ENCODE assay signal across 16 cellular contexts in genomic region chr12:121373748-121374147, GRCh38. TPM values are rescaled to one million over a fixed set of nuclear protein-coding genes. Genes with fewer than 3 reads are reported as not detected.
DNase-seq lines count a peak whose midpoint lies in the region; ATAC-seq and TF ChIP-seq lines count a peak whose summit lies in the region.
"Had no signal": no experiment of that assay in that cellular context is flagged by ENCODE, and none has a peak within 500 bp of the region (broad histone marks: within the 10 kb centered on the region; RNA-seq: fewer than 3 reads in every experiment).

No MANE protein-coding gene starts in this region.

- CTCF ChIA-PET in activated CD8-positive, alpha-beta memory T cell treated with anti-CD3 and anti-CD28 coated beads, Interleukin-2, amount 10 ng/mL, durations not matched to agents 7 days and 5 days (lab: Charles Lee), result interaction anchor here (0.5 to 1.2 kb wide), 2 partner anchors 36 to 1199 kb away, joined by 3 read pairs; no protein-coding TSS in a partner anchor

- H3K27ac Mint-ChIP-seq in activated CD8-positive, alpha-beta memory T cell treated with anti-CD3 and anti-CD28 coated beads, Interleukin-2, amount 10 ng/mL, durations not matched to agents 7 days and 5 days, result no peak overlapping the region
- H3K27ac Mint-ChIP-seq in immature natural killer cell, result no peak overlapping the region
- no peak overlapping the region for H3K27ac Mint-ChIP-seq in natural killer cell
- H3K27ac Mint-ChIP-seq in stimulated activated naive B cell treated with anti-CD40 and anti-IgM and Interleukin-4, amounts not matched to agents 10 μg/mL and 1 μg/mL and 100 μg/mL, for 72 hours, result no peak overlapping the region
- H3K27ac Mint-ChIP-seq: B cell; CD4-positive, alpha-beta T cell; CD8-positive, alpha-beta T cell had no signal

- no peaks in the 10 kb centered on the region for H3K9me3 Mint-ChIP-seq in activated CD8-positive, alpha-beta memory T cell treated with anti-CD3 and anti-CD28 coated beads, Interleukin-2, amount 10 ng/mL, durations not matched to agents 7 days and 5 days (ENCODE audit: low read depth)
- H3K9me3 Mint-ChIP-seq in immature natural killer cell (no peaks in the 10 kb centered on the region), natural killer cell (no peaks in the 10 kb centered on the region)
- peaks cover 0 to 7% of the 10 kb centered on the region in 2 donors for H3K9me3 Mint-ChIP-seq in stimulated activated naive B cell treated with anti-CD40 and anti-IgM and Interleukin-4, amounts not matched to agents 10 μg/mL and 1 μg/mL and 100 μg/mL, for 72 hours
- H3K9me3 Mint-ChIP-seq: CD4-positive, alpha-beta T cell; CD8-positive, alpha-beta T cell had no signal

- intact Hi-C loops in natural killer cell (cut with micrococcal nuclease), result no loop called here

- peaks cover 6% of the 10 kb centered on the region for H3K27me3 Mint-ChIP-seq in activated CD8-positive, alpha-beta memory T cell treated with anti-CD3 and anti-CD28 coated beads, Interleukin-2, amount 10 ng/mL, durations not matched to agents 7 days and 5 days
- H3K27me3 Mint-ChIP-seq in immature natural killer cell (ENCODE audit: low read depth in 3 of 3) (peaks cover 0 to 5% (median 4%) of the 10 kb centered on the region in 3 donors), natural killer cell (ENCODE audit: low read depth in 2 of 2) (peaks cover 0 to 2% of the 10 kb centered on the region in 2 donors)
- H3K27me3 Mint-ChIP-seq in stimulated activated naive B cell treated with anti-CD40 and anti-IgM and Interleukin-4, amounts not matched to agents 10 μg/mL and 1 μg/mL and 100 μg/mL, for 72 hours, result peaks cover 0 to 5% of the 10 kb centered on the region in 2 donors

- H3K4me3 Mint-ChIP-seq in activated CD8-positive, alpha-beta memory T cell treated with anti-CD3 and anti-CD28 coated beads, Interleukin-2, amount 10 ng/mL, durations not matched to agents 7 days and 5 days, result no peak overlapping the region
- peak overlapping the region in 4 of 5 donors; percentile 12 to 38 (median 21) for H3K4me3 Mint-ChIP-seq in immature natural killer cell
- no peak overlapping the region for H3K4me3 Mint-ChIP-seq in natural killer cell
- no peak overlapping the region for H3K4me3 Mint-ChIP-seq in stimulated activated naive B cell treated with anti-CD40 and anti-IgM and Interleukin-4, amounts not matched to agents 10 μg/mL and 1 μg/mL and 100 μg/mL, for 72 hours
- H3K4me3 Mint-ChIP-seq: B cell; CD4-positive, alpha-beta T cell; CD8-positive, alpha-beta T cell had no signal

- TF ChIP-seq CTCF in natural killer cell (IDR thresholded peaks at IDR 0.05), result no peak

- peak; percentile 20 for ATAC-seq in activated CD8-positive, alpha-beta memory T cell treated with anti-CD3 and anti-CD28 coated beads, Interleukin-2, amount 10 ng/mL, durations not matched to agents 7 days and 5 days
- ATAC-seq in natural killer cell, result peak; percentile 64 to 86 (median 81)
- ATAC-seq in stimulated activated naive B cell treated with anti-CD40 and anti-IgM and Interleukin-4, amounts not matched to agents 10 μg/mL and 1 μg/mL and 100 μg/mL, for 72 hours (replicated peaks), result no peak
- ATAC-seq: A549; CD8-positive, alpha-beta T cell had no signal

- no peaks in the 10 kb centered on the region for H3K36me3 Mint-ChIP-seq in activated CD8-positive, alpha-beta memory T cell treated with anti-CD3 and anti-CD28 coated beads, Interleukin-2, amount 10 ng/mL, durations not matched to agents 7 days and 5 days
- H3K36me3 Mint-ChIP-seq in immature natural killer cell (peaks cover 0 to under 1% (median 0%) of the 10 kb centered on the region in 3 donors), natural killer cell (no peaks in the 10 kb centered on the region)
- no peaks in the 10 kb centered on the region for H3K36me3 Mint-ChIP-seq in stimulated activated naive B cell treated with anti-CD40 and anti-IgM and Interleukin-4, amounts not matched to agents 10 μg/mL and 1 μg/mL and 100 μg/mL, for 72 hours
- H3K36me3 Mint-ChIP-seq: CD8-positive, alpha-beta T cell had no signal

- H3K4me1 Mint-ChIP-seq in activated CD8-positive, alpha-beta memory T cell treated with anti-CD3 and anti-CD28 coated beads, Interleukin-2, amount 10 ng/mL, durations not matched to agents 7 days and 5 days, result peaks cover 2% of the 10 kb centered on the region
- H3K4me1 Mint-ChIP-seq in immature natural killer cell (peaks cover 0 to 8% of the 10 kb centered on the region in 2 donors), natural killer cell (no peaks in the 10 kb centered on the region)
- no peaks in the 10 kb centered on the region for H3K4me1 Mint-ChIP-seq in stimulated activated naive B cell treated with anti-CD40 and anti-IgM and Interleukin-4, amounts not matched to agents 10 μg/mL and 1 μg/mL and 100 μg/mL, for 72 hours
- H3K4me1 Mint-ChIP-seq: B cell had no signal

- DNase-seq in activated CD8-positive, alpha-beta memory T cell treated with anti-CD3 and anti-CD28 coated beads, Interleukin-2, amount 10 ng/mL, durations not matched to agents 7 days and 5 days, result no peak
- DNase-seq in activated CD8-positive, alpha-beta memory T cell treated with anti-CD3 and anti-CD28 coated beads, Interleukin-2, amount 50 U/mL, for 48 hours, result no peak
- DNase-seq in immature natural killer cell (peak; percentile 20 to 41 (median 37)), natural killer cell (no peak), SW480 (ENCODE audit: low spot score) (no peak), NCI-H128 (lab: John Stamatoyannopoulos, UW; ENCODE audit: unreplicated experiment) (no peak)
- no peak for DNase-seq in stimulated activated naive B cell treated with anti-CD40 and anti-IgM and Interleukin-4, amounts not matched to agents 10 μg/mL and 1 μg/mL and 100 μg/mL, for 72 hours
- DNase-seq: AML-193; Caco-2; Calu3; CD4-positive, alpha-beta T cell; CD8-positive, alpha-beta T cell; DMS79 treated with DMSO at 0.1 percent for 48 hours; GF-D8 had no signal

RNA-seq across cellular contexts. Expression of gene ANAPC5, which starts 21.5 kb away (rescaled TPM):
- total RNA-seq in activated CD8-positive, alpha-beta memory T cell treated with anti-CD3 and anti-CD28 coated beads, Interleukin-2, amount 10 ng/mL, durations not matched to agents 7 days and 5 days, result 100 to 1,000 TPM; 138 to 157 TPM
- 100 to 1,000 TPM; 150 to 248 (median 157) TPM for polyA plus RNA-seq in immature natural killer cell
- total RNA-seq in natural killer cell, result 100 to 1,000 TPM; 134 to 171 (median 163) TPM

RNA-seq across cellular contexts. Expression of gene RNF34, which starts 26.2 kb away (rescaled TPM):
- total RNA-seq in activated CD8-positive, alpha-beta memory T cell treated with anti-CD3 and anti-CD28 coated beads, Interleukin-2, amount 10 ng/mL, durations not matched to agents 7 days and 5 days, result 100 to 1,000 TPM in 1 of 2 experiments, 10 to 100 TPM in 1; 96.1 to 102 TPM
- 10 to 100 TPM; 31.8 to 73.9 (median 57.9) TPM for polyA plus RNA-seq in immature natural killer cell
- total RNA-seq in natural killer cell, result 10 to 100 TPM; 62.3 to 78.4 (median 73.4) TPM

Comparison
In these comparisons a context has a peak if more than half of its experiments do, and no peak if none do; other contexts are left out.
1. ATAC-seq: peak in activated CD8-positive, alpha-beta memory T cell treated with anti-CD3 and anti-CD28 coated beads, Interleukin-2, amount 10 ng/mL, durations not matched to agents 7 days and 5 days (single experiment) and natural killer cell (3 of 3); none in stimulated activated naive B cell treated with anti-CD40 and anti-IgM and Interleukin-4, amounts not matched to agents 10 μg/mL and 1 μg/mL and 100 μg/mL, for 72 hours (0 of 2).
2. DNase-seq: peak in immature natural killer cell (3 of 3); none in activated CD8-positive, alpha-beta memory T cell treated with anti-CD3 and anti-CD28 coated beads, Interleukin-2, amount 10 ng/mL, durations not matched to agents 7 days and 5 days (single experiment), activated CD8-positive, alpha-beta memory T cell treated with anti-CD3 and anti-CD28 coated beads, Interleukin-2, amount 50 U/mL, for 48 hours (single experiment), natural killer cell (single experiment), stimulated activated naive B cell treated with anti-CD40 and anti-IgM and Interleukin-4, amounts not matched to agents 10 μg/mL and 1 μg/mL and 100 μg/mL, for 72 hours (single experiment), SW480 (single experiment) and NCI-H128 (single experiment).
3. H3K4me3 Mint-ChIP-seq: peak in immature natural killer cell (4 of 5); none in activated CD8-positive, alpha-beta memory T cell treated with anti-CD3 and anti-CD28 coated beads, Interleukin-2, amount 10 ng/mL, durations not matched to agents 7 days and 5 days (single experiment), natural killer cell (single experiment) and stimulated activated naive B cell treated with anti-CD40 and anti-IgM and Interleukin-4, amounts not matched to agents 10 μg/mL and 1 μg/mL and 100 μg/mL, for 72 hours (0 of 2).